In genomic region chr12:95605875-95606274, GRCh38 we compare ENCODE assay signal across 20 cellular contexts. TPM values are rescaled to one million over a fixed set of nuclear protein-coding genes. Genes with fewer than 3 reads are reported as not detected.
A peak's percentile ranks its signal among the peaks of the same experiment; 100 is the strongest.
DNase-seq lines count a peak whose midpoint lies in the region; ATAC-seq, FAIRE-seq and TF ChIP-seq lines count a peak whose summit lies in the region.
"Had no signal": no experiment of that assay in that cellular context is flagged by ENCODE, and none has a peak within 500 bp of the region (broad histone marks: within the 10 kb centered on the region; RNA-seq: fewer than 3 reads in every experiment).

No MANE protein-coding gene starts in this region.

- H3K4me1 ChIP-seq in adipocyte (ENCODE audit: control insufficient read depth, insufficient read depth, low read length) (peaks cover 10% of the 10 kb centered on the region), pancreas (peaks cover 11 to 34% (median 19%) of the 10 kb centered on the region in 3 donors)

- H3K9me3 ChIP-seq in adipocyte (ENCODE audit: control insufficient read depth, low read length), result no peaks in the 10 kb centered on the region
- H3K9me3 ChIP-seq in pancreas, result no peaks in the 10 kb centered on the region
- H3K9me3 ChIP-seq: SK-N-SH, tibial artery had no signal

- no peaks in the 10 kb centered on the region for H3K9me3 Mint-ChIP-seq in progenitor cell of endocrine pancreas (ENCODE audit: low read depth)

- peaks cover 5% of the 10 kb centered on the region for H3K27me3 Mint-ChIP-seq in progenitor cell of endocrine pancreas

- no peaks in the 10 kb centered on the region for H3K36me3 Mint-ChIP-seq in progenitor cell of endocrine pancreas (ENCODE audit: insufficient read depth)

- peak; percentile 29 to 54 (median 50) for ATAC-seq in pancreas
- ATAC-seq: naive thymus-derived CD4-positive, alpha-beta T cell had no signal

- DNase-seq in EH (ENCODE audit: low read depth) (peak; percentile 78), adipocyte (ENCODE audit: low read depth) (peak; percentile 29), fibroblast of pulmonary artery (ENCODE audit: low read depth) (peak; percentile 28), pancreas (peak in 2 of 6 donors; percentile 51 to 65), NCI-H524 (lab: John Stamatoyannopoulos, UW) (no peak), NCI-H345 treated with DMSO at 0.1 percent for 48 hours (lab: John Stamatoyannopoulos, UW; ENCODE audit: unreplicated experiment) (no peak), progenitor cell of endocrine pancreas (ENCODE audit: low spot score, unreplicated experiment) (no peak), T-helper 1 cell (no peak)
- DNase-seq: activated CD4-positive, alpha-beta T cell treated with anti-CD3 and anti-CD28 coated beads for 48 hours; activated CD8-positive, alpha-beta memory T cell treated with anti-CD3 and anti-CD28 coated beads, Interleukin-2, amount 50 U/mL, for 48 hours; activated naive CD4-positive, alpha-beta T cell; DMS153; dorsolateral prefrontal cortex; head of caudate nucleus; naive thymus-derived CD4-positive, alpha-beta T cell; NCI-H1417; SK-N-SH; tibial artery had no signal

- H3K4me3 Mint-ChIP-seq in progenitor cell of endocrine pancreas (ENCODE audit: low read depth), result no peak overlapping the region
- H3K4me3 Mint-ChIP-seq: naive thymus-derived CD4-positive, alpha-beta T cell had no signal

- TF ChIP-seq CTCF in fibroblast of pulmonary artery (IDR thresholded peaks at IDR 0.05; ENCODE audit: low read length, missing control alignments), result no peak
- TF ChIP-seq CTCF in pancreas (IDR thresholded peaks at IDR 0.05), result no peak
- TF ChIP-seq CTCF in progenitor cell of endocrine pancreas (IDR thresholded peaks at IDR 0.05; ENCODE audit: unreplicated experiment), result no peak

- no peak overlapping the region for H3K9ac ChIP-seq in adipocyte (ENCODE audit: low read length)
- H3K9ac ChIP-seq: SK-N-SH had no signal

- no peak for FAIRE-seq in pancreas (lab: Jason Lieb, UNC)
- FAIRE-seq: HTR-8/SVneo, TTC549 had no signal

- peaks cover 10% of the 10 kb centered on the region for H3K4me1 Mint-ChIP-seq in progenitor cell of endocrine pancreas (ENCODE audit: low read depth)
- H3K4me1 Mint-ChIP-seq: naive thymus-derived CD4-positive, alpha-beta T cell had no signal

- no peak overlapping the region for H3K27ac Mint-ChIP-seq in progenitor cell of endocrine pancreas
- H3K27ac Mint-ChIP-seq: naive thymus-derived CD4-positive, alpha-beta T cell had no signal

- no peaks in the 10 kb centered on the region for H3K36me3 ChIP-seq in adipocyte (ENCODE audit: control insufficient read depth, insufficient read depth, low read length, severe bottlenecking)
- no peaks in the 10 kb centered on the region for H3K36me3 ChIP-seq in pancreas
- H3K36me3 ChIP-seq: tibial artery had no signal

- 12 to 14% methylated on average over 4 of the region's 4 CpGs for WGBS in pancreas, 2 donors

- H3K27ac ChIP-seq in pancreas, result peak overlapping the region in 3 of 4 donors; percentile 9 to 90 (median 63)

- intact Hi-C loops in pancreas (cut with DNase I), result no loop called here

- no peaks in the 10 kb centered on the region for H3K27me3 ChIP-seq in adipocyte (replicated peaks; ENCODE audit: control insufficient read depth, insufficient read depth, low read length)
- H3K27me3 ChIP-seq in pancreas, result no peaks in the 10 kb centered on the region
- H3K27me3 ChIP-seq: dorsolateral prefrontal cortex, tibial artery had no signal

- H3K4me3 ChIP-seq in adipocyte (ENCODE audit: low read length) (no peak overlapping the region), fibroblast of pulmonary artery (replicated peaks; ENCODE audit: low read depth, low read length) (no peak overlapping the region), pancreas (no peak overlapping the region)
- H3K4me3 ChIP-seq: dorsolateral prefrontal cortex, tibial artery had no signal

RNA-seq across cellular contexts. Expression of gene USP44, which starts 54.6 kb away (rescaled TPM):
- total RNA-seq in pancreas, result 1 to 10 TPM; 2.1 to 4.3 (median 2.4) TPM
- polyA plus RNA-seq in pancreas, result 1 to 10 TPM; 2.2 to 2.4 TPM
- 11.6 and 13.3 TPM in 2 replicates for total RNA-seq in progenitor cell of endocrine pancreas

Comparison
In these comparisons a context has a peak if more than half of its experiments do, and no peak if none do; other contexts are left out.
1. DNase-seq: peak in EH (single experiment), adipocyte (single experiment) and fibroblast of pulmonary artery (single experiment); none in NCI-H524 (0 of 2), NCI-H345 treated with DMSO at 0.1 percent for 48 hours (single experiment), progenitor cell of endocrine pancreas (single experiment) and T-helper 1 cell (0 of 5).